37 cellular contexts compared by ENCODE assay signal in genomic region chr3:62052331-62052730, GRCh38.
"Had no signal": no experiment of that assay in that cellular context is flagged by ENCODE, and none has a peak within 500 bp of the region (broad histone marks: within the 10 kb centered on the region; RNA-seq: fewer than 3 reads in every experiment).

No MANE protein-coding gene starts in this region.

- H3K9me3 ChIP-seq: adrenal gland, ascending aorta, body of pancreas, breast epithelium had no signal

- H3K36me3 Mint-ChIP-seq: activated naive CD4-positive, alpha-beta T cell treated with anti-CD3 and anti-CD28 coated beads, Interleukin-2, amount 10 ng/mL, durations not matched to agents 7 days and 5 days; activated naive CD4-positive, alpha-beta T cell treated with anti-CD3 and anti-CD28 coated beads, Interleukin-2, amount 50 U/mL, for 24 hours; activated naive CD4-positive, alpha-beta T cell treated with anti-CD3 and anti-CD28 coated beads, Interleukin-2, amount 50 U/mL, for 72 hours; activated naive CD8-positive, alpha-beta T cell; activated naive CD8-positive, alpha-beta T cell treated with anti-CD3 and anti-CD28 coated beads for 36 hours; activated naive CD8-positive, alpha-beta T cell treated with anti-CD3 and anti-CD28 coated beads, Interleukin-2, amount 10 ng/mL, durations not matched to agents 7 days and 5 days; brain had no signal

- H3K27me3 ChIP-seq: adrenal gland, ascending aorta, body of pancreas, brain microvascular endothelial cell, breast epithelium, cardiac muscle cell had no signal

- H3K4me1 Mint-ChIP-seq: activated naive CD4-positive, alpha-beta T cell treated with anti-CD3 and anti-CD28 coated beads, Interleukin-2, amount 10 ng/mL, durations not matched to agents 7 days and 5 days; activated naive CD4-positive, alpha-beta T cell treated with anti-CD3 and anti-CD28 coated beads, Interleukin-2, amount 50 U/mL, for 24 hours; activated naive CD8-positive, alpha-beta T cell treated with anti-CD3 and anti-CD28 coated beads for 36 hours; activated naive CD8-positive, alpha-beta T cell treated with anti-CD3 and anti-CD28 coated beads, Interleukin-2, amount 10 ng/mL, durations not matched to agents 7 days and 5 days; activated naive CD8-positive, alpha-beta T cell treated with anti-CD3 and anti-CD28 coated beads, Interleukin-2, amount 50 U/mL, for 24 hours; activated T-helper 17 cell treated with anti-CD3 and anti-CD28 coated beads, Interleukin-2, amount 50 U/mL, for 72 hours; central memory CD8-positive, alpha-beta T cell had no signal

- H3K4me1 ChIP-seq: adrenal gland, body of pancreas, breast epithelium had no signal

- H3K27me3 Mint-ChIP-seq: activated naive CD4-positive, alpha-beta T cell treated with anti-CD3 and anti-CD28 coated beads, Interleukin-2, amount 10 ng/mL, durations not matched to agents 7 days and 5 days; activated naive CD8-positive, alpha-beta T cell treated with anti-CD3 and anti-CD28 coated beads, Interleukin-2, amount 10 ng/mL, durations not matched to agents 7 days and 5 days; activated naive CD8-positive, alpha-beta T cell treated with anti-CD3 and anti-CD28 coated beads, Interleukin-2, amount 50 U/mL, for 24 hours; activated T-cell treated with anti-CD3 and anti-CD28 coated beads, Interleukin-2, amount 50 U/mL, for 24 hours; activated T-helper 17 cell treated with anti-CD3 and anti-CD28 coated beads, Interleukin-2, amount 50 U/mL, for 72 hours; brain; central memory CD8-positive, alpha-beta T cell had no signal

- H3K9me3 Mint-ChIP-seq: activated naive CD4-positive, alpha-beta T cell treated with anti-CD3 and anti-CD28 coated beads for 36 hours; activated naive CD4-positive, alpha-beta T cell treated with anti-CD3 and anti-CD28 coated beads, Interleukin-2, amount 10 ng/mL, durations not matched to agents 7 days and 5 days; activated naive CD4-positive, alpha-beta T cell treated with anti-CD3 and anti-CD28 coated beads, Interleukin-2, amount 50 U/mL, for 72 hours; activated naive CD8-positive, alpha-beta T cell treated with anti-CD3 and anti-CD28 coated beads for 36 hours; activated naive CD8-positive, alpha-beta T cell treated with anti-CD3 and anti-CD28 coated beads, Interleukin-2, amount 10 ng/mL, durations not matched to agents 7 days and 5 days; activated naive CD8-positive, alpha-beta T cell treated with anti-CD3 and anti-CD28 coated beads, Interleukin-2, amount 50 U/mL, for 24 hours; activated T-cell treated with anti-CD3 and anti-CD28 coated beads, Interleukin-2, amount 50 U/mL, for 24 hours; activated T-cell treated with anti-CD3 and anti-CD28 coated beads, Interleukin-2, amount 50 U/mL, for 4 hours; activated T-cell treated with anti-CD3 and anti-CD28 coated beads, Interleukin-2, amount 50 U/mL, for 72 hours; activated T-helper 1 cell treated with anti-CD3 and anti-CD28 coated beads, Interleukin-12 subunit alpha, Interleukin-12 subunit beta, Interleukin-2, Interleukin-4 antibody, amounts not matched to agents 30 ng/mL and 10 ng/mL and 1 ng/mL, durations not matched to agents 14 hours and 24 hours and 36 hours; activated T-helper 2 cell treated with anti-CD3 and anti-CD28 coated beads, Interferon-gamma antibody, Interleukin-2, Interleukin-4, amounts not matched to agents 10 μg/mL and 5 μg/mL and 100 μg/mL, durations not matched to agents 14 hours and 24 hours and 36 hours; brain had no signal

- H3K4me3 ChIP-seq: adrenal gland, ascending aorta, body of pancreas, breast epithelium, cardiac muscle cell had no signal

- H3K27ac Mint-ChIP-seq: activated naive CD4-positive, alpha-beta T cell treated with anti-CD3 and anti-CD28 coated beads for 36 hours; activated naive CD4-positive, alpha-beta T cell treated with anti-CD3 and anti-CD28 coated beads, Interleukin-2, amount 10 ng/mL, durations not matched to agents 7 days and 5 days; activated naive CD4-positive, alpha-beta T cell treated with anti-CD3 and anti-CD28 coated beads, Interleukin-2, amount 50 U/mL, for 24 hours; activated naive CD4-positive, alpha-beta T cell treated with anti-CD3 and anti-CD28 coated beads, Interleukin-2, amount 50 U/mL, for 72 hours; activated naive CD8-positive, alpha-beta T cell; activated naive CD8-positive, alpha-beta T cell treated with anti-CD3 and anti-CD28 coated beads for 36 hours; activated naive CD8-positive, alpha-beta T cell treated with anti-CD3 and anti-CD28 coated beads, Interleukin-2, amount 10 ng/mL, durations not matched to agents 7 days and 5 days; activated naive CD8-positive, alpha-beta T cell treated with anti-CD3 and anti-CD28 coated beads, Interleukin-2, amount 50 U/mL, for 24 hours; activated T-cell treated with anti-CD3 and anti-CD28 coated beads, Interleukin-2, amount 50 U/mL, for 24 hours; activated T-cell treated with anti-CD3 and anti-CD28 coated beads, Interleukin-2, amount 50 U/mL, for 72 hours; activated T-helper 1 cell treated with anti-CD3 and anti-CD28 coated beads, Interleukin-12 subunit alpha, Interleukin-12 subunit beta, Interleukin-2, Interleukin-4 antibody, amounts not matched to agents 30 ng/mL and 10 ng/mL and 1 ng/mL, durations not matched to agents 14 hours and 24 hours and 36 hours; activated T-helper 17 cell treated with anti-CD3 and anti-CD28 coated beads, Interleukin-2, amount 50 U/mL, for 72 hours; activated T-helper 2 cell treated with anti-CD3 and anti-CD28 coated beads, Interferon-gamma antibody, Interleukin-2, Interleukin-4, amounts not matched to agents 10 μg/mL and 5 μg/mL and 100 μg/mL, durations not matched to agents 14 hours and 24 hours and 36 hours; brain had no signal

- H3K27ac ChIP-seq: adrenal gland, ascending aorta, body of pancreas, brain microvascular endothelial cell, breast epithelium, cardiac muscle cell had no signal

- ATAC-seq: activated naive CD4-positive, alpha-beta T cell treated with anti-CD3 and anti-CD28 coated beads, Interleukin-2, amount 50 U/mL, for 72 hours; activated naive CD8-positive, alpha-beta T cell treated with anti-CD3 and anti-CD28 coated beads, Interleukin-2, amount 50 U/mL, for 24 hours; activated T-cell treated with anti-CD3 and anti-CD28 coated beads, Interleukin-2, amount 50 U/mL, for 4 hours; activated T-cell treated with anti-CD3 and anti-CD28 coated beads, Interleukin-2, amount 50 U/mL, for 72 hours; activated T-helper 17 cell treated with anti-CD3 and anti-CD28 coated beads, Interleukin-2, amount 50 U/mL, for 72 hours; body of pancreas had no signal

- H3K4me3 Mint-ChIP-seq: activated naive CD4-positive, alpha-beta T cell treated with anti-CD3 and anti-CD28 coated beads for 36 hours; activated naive CD4-positive, alpha-beta T cell treated with anti-CD3 and anti-CD28 coated beads, Interleukin-2, amount 10 ng/mL, durations not matched to agents 7 days and 5 days; activated naive CD4-positive, alpha-beta T cell treated with anti-CD3 and anti-CD28 coated beads, Interleukin-2, amount 50 U/mL, for 24 hours; activated naive CD8-positive, alpha-beta T cell; activated naive CD8-positive, alpha-beta T cell treated with anti-CD3 and anti-CD28 coated beads for 36 hours; activated naive CD8-positive, alpha-beta T cell treated with anti-CD3 and anti-CD28 coated beads, Interleukin-2, amount 10 ng/mL, durations not matched to agents 7 days and 5 days; activated naive CD8-positive, alpha-beta T cell treated with anti-CD3 and anti-CD28 coated beads, Interleukin-2, amount 50 U/mL, for 24 hours; activated T-cell treated with anti-CD3 and anti-CD28 coated beads, Interleukin-2, amount 50 U/mL, for 24 hours; activated T-cell treated with anti-CD3 and anti-CD28 coated beads, Interleukin-2, amount 50 U/mL, for 4 hours; activated T-cell treated with anti-CD3 and anti-CD28 coated beads, Interleukin-2, amount 50 U/mL, for 72 hours; activated T-helper 1 cell treated with anti-CD3 and anti-CD28 coated beads, Interleukin-12 subunit alpha, Interleukin-12 subunit beta, Interleukin-2, Interleukin-4 antibody, amounts not matched to agents 30 ng/mL and 10 ng/mL and 1 ng/mL, durations not matched to agents 14 hours and 24 hours and 36 hours; activated T-helper 17 cell treated with anti-CD3 and anti-CD28 coated beads, Interleukin-2, amount 50 U/mL, for 72 hours; brain; central memory CD8-positive, alpha-beta T cell had no signal

- H3K36me3 ChIP-seq: adrenal gland, ascending aorta, brain microvascular endothelial cell, breast epithelium, cardiac muscle cell had no signal

- DNase-seq: activated effector memory CD4-positive, alpha-beta T cell treated with anti-CD3 and anti-CD28 coated beads, Interleukin-2, amount 50 U/mL, for 16 hours; activated effector memory CD4-positive, alpha-beta T cell treated with Interleukin-2 at 50 U/mL for 16 hours; activated gamma-delta T cell; activated gamma-delta T cell treated with Interleukin-2 at 50 U/mL for 16 hours; activated naive CD4-positive, alpha-beta T cell; activated naive CD4-positive, alpha-beta T cell treated with anti-CD3 and anti-CD28 coated beads, Interleukin-2, amount 10 ng/mL, durations not matched to agents 7 days and 5 days; activated naive CD4-positive, alpha-beta T cell treated with anti-CD3 and anti-CD28 coated beads, Interleukin-2, amount 50 U/mL, for 16 hours; activated naive CD4-positive, alpha-beta T cell treated with Interleukin-2 at 50 U/mL for 16 hours; activated naive CD8-positive, alpha-beta T cell treated with anti-CD3 and anti-CD28 coated beads for 36 hours; activated naive CD8-positive, alpha-beta T cell treated with anti-CD3 and anti-CD28 coated beads, Interleukin-2, amount 10 ng/mL, durations not matched to agents 7 days and 5 days; activated naive CD8-positive, alpha-beta T cell treated with anti-CD3 and anti-CD28 coated beads, Interleukin-2, amount 50 U/mL, for 24 hours; activated T-cell treated with anti-CD3 and anti-CD28 coated beads, Interleukin-2, amount 50 U/mL, for 1 hour; activated T-cell treated with anti-CD3 and anti-CD28 coated beads, Interleukin-2, amount 50 U/mL, for 24 hours; activated T-cell treated with anti-CD3 and anti-CD28 coated beads, Interleukin-2, amount 50 U/mL, for 4 hours; activated T-cell treated with anti-CD3 and anti-CD28 coated beads, Interleukin-2, amount 50 U/mL, for 48 hours; activated T-cell treated with anti-CD3 and anti-CD28 coated beads, Interleukin-2, amount 50 U/mL, for 72 hours; amniotic stem cell; amygdala; anterior cingulate cortex; aorta; central memory CD4-positive, alpha-beta T cell; cerebellar nuclear complex had no signal
